23 cellular contexts compared by ENCODE assay signal in genomic region chr1:10287023-10287645, GRCh38.
A peak's percentile ranks its signal among the peaks of the same experiment; 100 is the strongest.
DNase-seq lines count a peak whose midpoint lies in the region; ATAC-seq and TF ChIP-seq lines count a peak whose summit lies in the region.
"Had no signal": no experiment of that assay in that cellular context is flagged by ENCODE, and none has a peak within 500 bp of the region (broad histone marks: within the 10 kb centered on the region; RNA-seq: fewer than 3 reads in every experiment).

No MANE protein-coding gene starts in this region.

- no peak overlapping the region for H2AFZ ChIP-seq in osteoblast (ENCODE audit: low read length)

- H3K9me3 Mint-ChIP-seq in activated CD4-positive, alpha-beta memory T cell treated with anti-CD3 and anti-CD28 coated beads for 36 hours = no peaks in the 10 kb centered on the region
- H3K9me3 Mint-ChIP-seq: activated naive CD8-positive, alpha-beta T cell treated with anti-CD3 and anti-CD28 coated beads, Interleukin-2, amount 50 U/mL, for 24 hours; natural killer cell treated with Interleukin-12 subunit alpha and Interleukin-12 subunit beta and Interleukin-15 and Interleukin-18, amount 100 ng/mL, for 72 hours had no signal

- no peaks in the 10 kb centered on the region for H3K27me3 Mint-ChIP-seq in activated CD4-positive, alpha-beta memory T cell treated with anti-CD3 and anti-CD28 coated beads for 36 hours
- H3K27me3 Mint-ChIP-seq: activated naive CD8-positive, alpha-beta T cell treated with anti-CD3 and anti-CD28 coated beads, Interleukin-2, amount 50 U/mL, for 24 hours; natural killer cell treated with Interleukin-12 subunit alpha and Interleukin-12 subunit beta and Interleukin-15 and Interleukin-18, amount 100 ng/mL, for 72 hours had no signal

- no peak overlapping the region for H3K4me2 ChIP-seq in osteoblast (ENCODE audit: insufficient read depth, low read length)
- H3K4me2 ChIP-seq: smooth muscle cell had no signal

- peaks cover 0 to 100% (median 29%) of the 10 kb centered on the region in 9 donors for H3K36me3 ChIP-seq in heart right ventricle
- H3K36me3 ChIP-seq in osteoblast (ENCODE audit: insufficient read depth, low read length) = peaks cover 53% of the 10 kb centered on the region
- peaks cover 14 to 69% (median 54%) of the 10 kb centered on the region in 3 donors for H3K36me3 ChIP-seq in tibial artery
- H3K36me3 ChIP-seq in ovary = no peaks in the 10 kb centered on the region
- H3K36me3 ChIP-seq: breast epithelium had no signal

- POLR2A ChIA-PET in activated CD4-positive, alpha-beta memory T cell treated with anti-CD3 and anti-CD28 coated beads for 36 hours (lab: Charles Lee) = no interaction called here

- H3K4me3 ChIP-seq in heart right ventricle (no peak overlapping the region), fibroblast of the aortic adventitia (ENCODE audit: low read depth, low read length) (no peak overlapping the region), osteoblast (ENCODE audit: insufficient read depth, low read length) (no peak overlapping the region), tibial artery (no peak overlapping the region), ovary (no peak overlapping the region)
- H3K4me3 ChIP-seq: breast epithelium, smooth muscle cell had no signal

- H3K27ac ChIP-seq in heart right ventricle = peak overlapping the region in 9 of 10 donors; percentile 36 to 78 (median 65)
- H3K27ac ChIP-seq in osteoblast (ENCODE audit: low read depth, low read length) = peak overlapping the region; percentile 42
- peak overlapping the region; percentile 57 to 61 for H3K27ac ChIP-seq in tibial artery
- no peak overlapping the region for H3K27ac ChIP-seq in ovary
- H3K27ac ChIP-seq: breast epithelium, WERI-Rb-1 had no signal

- 54 to 70% methylated on average over 6 of the region's 6 CpGs for WGBS in heart right ventricle, 2 donors
- 48 to 56% (median 51%) methylated on average over 6 of the region's 6 CpGs for WGBS in ovary, 3 donors

- H3K4me1 Mint-ChIP-seq in activated CD4-positive, alpha-beta memory T cell treated with anti-CD3 and anti-CD28 coated beads for 36 hours (ENCODE audit: low read depth) = peaks cover 23% of the 10 kb centered on the region

- H3K9me3 ChIP-seq in heart right ventricle (no peaks in the 10 kb centered on the region), osteoblast (ENCODE audit: low read depth, low read length) (no peaks in the 10 kb centered on the region), tibial artery (no peaks in the 10 kb centered on the region), ovary (no peaks in the 10 kb centered on the region)
- H3K9me3 ChIP-seq: breast epithelium had no signal

- no peak for TF ChIP-seq EP300 in ovary (IDR thresholded peaks at IDR 0.05)

- CTCF ChIA-PET in activated CD4-positive, alpha-beta memory T cell treated with anti-CD3 and anti-CD28 coated beads for 36 hours (lab: Charles Lee) = interaction anchor here (0.8 kb wide), 1 partner anchor 51 kb away, joined by 3 read pairs; no protein-coding TSS in a partner anchor

- peaks cover 16% of the 10 kb centered on the region for H3K79me2 ChIP-seq in osteoblast (ENCODE audit: insufficient read depth, low read length)

- peaks cover 0 to 55% (median 39%) of the 10 kb centered on the region in 9 donors for H3K4me1 ChIP-seq in heart right ventricle
- peaks cover 21% of the 10 kb centered on the region for H3K4me1 ChIP-seq in osteoblast (ENCODE audit: insufficient read depth, low read length)
- H3K4me1 ChIP-seq in tibial artery = peaks cover 0 to 37% (median 19%) of the 10 kb centered on the region in 4 donors
- peaks cover 1% of the 10 kb centered on the region for H3K4me1 ChIP-seq in ovary (ENCODE audit: insufficient read depth)
- H3K4me1 ChIP-seq: breast epithelium had no signal

- intact Hi-C loops in heart right ventricle (cut with DNase I) = loop anchor here in 3 of 10 donors (5.0 to 10.0 kb wide), 2 partner anchors 72 to 75 kb away; partner anchors contain the start of gene KIF1B (in 3 of the 3)
- intact Hi-C loops in left cardiac atrium (cut with DNase I) = loop anchor here in 1 of 2 donors (5.0 kb wide), 1 partner anchor 75 kb away; the partner anchor contains the start of gene KIF1B
- intact Hi-C loops in tibial artery (cut with DNase I; ENCODE audit: low total_unique reads) = loop anchor here (10.0 kb wide), 1 partner anchor 72 kb away; the partner anchor contains the start of gene KIF1B
- intact Hi-C loops in activated CD4-positive, alpha-beta memory T cell treated with anti-CD3 and anti-CD28 coated beads for 36 hours (cut with micrococcal nuclease) = no loop called here
- intact Hi-C loops in ovary (cut with DNase I) = no loop called here

- TF ChIP-seq POLR2A in ovary (IDR thresholded peaks at IDR 0.05) = no peak

- peak in 2 of 8 donors; percentile 12 to 23 for ATAC-seq in heart right ventricle
- ATAC-seq in left cardiac atrium = no peak
- ATAC-seq: activated naive CD8-positive, alpha-beta T cell treated with anti-CD3 and anti-CD28 coated beads, Interleukin-2, amount 50 U/mL, for 24 hours; HCT116; natural killer cell treated with Interleukin-12 subunit alpha and Interleukin-12 subunit beta and Interleukin-15 and Interleukin-18, amount 100 ng/mL, for 72 hours had no signal

- TF ChIP-seq CTCF in heart right ventricle (IDR thresholded peaks at IDR 0.05) (no peak), fibroblast of the aortic adventitia (IDR thresholded peaks at IDR 0.05; ENCODE audit: insufficient read depth, low read length) (no peak), osteoblast (IDR thresholded peaks at IDR 0.05; ENCODE audit: extremely low read depth, low read depth, low read length) (no peak), tibial artery (IDR thresholded peaks at IDR 0.05) (no peak), ovary (IDR thresholded peaks at IDR 0.05) (no peak)

- H4K20me1 ChIP-seq in osteoblast (ENCODE audit: insufficient read depth, low read length) = peaks cover 24% of the 10 kb centered on the region

- no peak overlapping the region for H3K27ac Mint-ChIP-seq in activated CD4-positive, alpha-beta memory T cell treated with anti-CD3 and anti-CD28 coated beads for 36 hours
- H3K27ac Mint-ChIP-seq: activated naive CD8-positive, alpha-beta T cell treated with anti-CD3 and anti-CD28 coated beads, Interleukin-2, amount 50 U/mL, for 24 hours; natural killer cell treated with Interleukin-12 subunit alpha and Interleukin-12 subunit beta and Interleukin-15 and Interleukin-18, amount 100 ng/mL, for 72 hours had no signal

- no peak overlapping the region for H3K4me3 Mint-ChIP-seq in activated CD4-positive, alpha-beta memory T cell treated with anti-CD3 and anti-CD28 coated beads for 36 hours
- H3K4me3 Mint-ChIP-seq: activated naive CD8-positive, alpha-beta T cell treated with anti-CD3 and anti-CD28 coated beads, Interleukin-2, amount 50 U/mL, for 24 hours; natural killer cell treated with Interleukin-12 subunit alpha and Interleukin-12 subunit beta and Interleukin-15 and Interleukin-18, amount 100 ng/mL, for 72 hours had no signal

- peaks cover 10% of the 10 kb centered on the region for H3K36me3 Mint-ChIP-seq in activated CD4-positive, alpha-beta memory T cell treated with anti-CD3 and anti-CD28 coated beads for 36 hours
- H3K36me3 Mint-ChIP-seq: natural killer cell treated with Interleukin-12 subunit alpha and Interleukin-12 subunit beta and Interleukin-15 and Interleukin-18, amount 100 ng/mL, for 72 hours had no signal

- H3K27me3 ChIP-seq in heart right ventricle = no peaks in the 10 kb centered on the region
- no peaks in the 10 kb centered on the region for H3K27me3 ChIP-seq in osteoblast (ENCODE audit: insufficient read depth, low read length)
- H3K27me3 ChIP-seq in tibial artery = no peaks in the 10 kb centered on the region
- no peaks in the 10 kb centered on the region for H3K27me3 ChIP-seq in ovary
- H3K27me3 ChIP-seq: breast epithelium had no signal

- no peak for DNase-seq in heart right ventricle
- DNase-seq in left cardiac atrium = no peak
- DNase-seq in fibroblast of the aortic adventitia (ENCODE audit: low read depth) = peak; percentile 63
- no peak for DNase-seq in osteoblast (ENCODE audit: insufficient read length, low spot score, missing footprints)
- no peak for DNase-seq in tibial artery
- no peak for DNase-seq in activated CD4-positive, alpha-beta memory T cell treated with anti-CD3 and anti-CD28 coated beads for 36 hours
- DNase-seq in ovary = no peak
- no peak for DNase-seq in stimulated activated CD4-positive, alpha-beta T cell treated with anti-CD3 and anti-CD28 coated beads, Interleukin-2, amount 100 ng/mL, for 48 hours
- DNase-seq: activated CD8-positive, alpha-beta memory T cell treated with anti-CD3 and anti-CD28 coated beads, Interleukin-2, amount 50 U/mL, for 4 hours; activated effector memory CD4-positive, alpha-beta T cell treated with anti-CD3 and anti-CD28 coated beads, Interleukin-2, amount 50 U/mL, for 16 hours; activated naive CD8-positive, alpha-beta T cell treated with anti-CD3 and anti-CD28 coated beads, Interleukin-2, amount 50 U/mL, for 24 hours; GF-D8; KG1; kidney; NCI-H2171; NCI-H524; stimulated activated CD4-positive, alpha-beta T cell treated with anti-CD3 and anti-CD28 coated beads, Interleukin-4, amount 100 ng/mL, for 1 hour; stimulated activated naive CD4-positive, alpha-beta T cell treated with Interleukin-2 at 50 U/mL for 16 hours; WERI-Rb-1 had no signal

Comparison
In these comparisons a context has a peak if more than half of its experiments do, and no peak if none do; other contexts are left out.
1. H3K27ac ChIP-seq: peak in heart right ventricle (9 of 10), osteoblast (single experiment) and tibial artery (2 of 2); none in ovary (0 of 2).